8 cellular contexts compared by ENCODE assay signal in genomic region chr17:77366206-77366557, GRCh38.
DNase-seq lines count a peak whose midpoint lies in the region; ATAC-seq, FAIRE-seq and TF ChIP-seq lines count a peak whose summit lies in the region.

No MANE protein-coding gene starts in this region.

- WGBS in H1 (ENCODE audit: extremely low coverage in 1 of 2, insufficient coverage in 1 of 2, insufficient read length in 1 of 2, insufficient replicate concordance in 2 of 2, low coverage in 1 of 2, low lambda C conversion rate in 2 of 2, missing lambda C conversion rate in 1 of 2), 2 experiments: 83% methylated on average over 5 of the region's 5 CpGs; no CpG with 5 or more reads in 1 of the 2 experiments

- peaks cover 1% of the 10 kb centered on the region; the same call in 1 of the 2 replicates for H3K79me1 ChIP-seq in H1 (ENCODE audit: low read depth, low read length)

- H2AK5ac ChIP-seq in H1 (ENCODE audit: low read depth, low read length): no peak overlapping the region

- H3K56ac ChIP-seq in H1 (replicated peaks; ENCODE audit: insufficient read length, low read depth, low read length): no peak overlapping the region

- H2BK12ac ChIP-seq in H1 (ENCODE audit: low read depth, low read length): no peak overlapping the region; the same call in 1 of the 2 replicates

- no peak overlapping the region for H3K18ac ChIP-seq in H1 (ENCODE audit: extremely low read depth, low read length)

- no peak overlapping the region for H4K91ac ChIP-seq in H1 (replicated peaks; ENCODE audit: insufficient read length, low read length)

- intact Hi-C loops in gastrocnemius medialis (cut with DNase I; ENCODE audit: low total_unique reads): loop anchor here (2.0 kb wide), 1 partner anchor 59 kb away; no protein-coding TSS in a partner anchor

- 0 out of 2 replicates have a peak overlapping the region, but pooled peaks have one; percentile 19 for H2BK15ac ChIP-seq in H1 (ENCODE audit: low read length)

- no peaks in the 10 kb centered on the region for H3K9me3 ChIP-seq in H1 (ENCODE audit: insufficient read depth in 2 of 2, low read depth in 1 of 2, low read length in 1 of 2)
- H3K9me3 ChIP-seq in gastrocnemius medialis: no peaks in the 10 kb centered on the region

- DNase-seq in DMS153 (lab: John Stamatoyannopoulos, UW): peak; percentile 57
- DNase-seq in NCI-H345 (lab: John Stamatoyannopoulos, UW): peak; percentile 69
- DNase-seq in H1 (ENCODE audit: low read depth in 1 of 2, low spot score in 2 of 2): no peak
- no peak for DNase-seq in gastrocnemius medialis
- no peak for DNase-seq in putamen (ENCODE audit: low spot score)
- no peak for DNase-seq in MV-4-11 (lab: John Stamatoyannopoulos, UW)

- TF ChIP-seq RAD21 in H1 (IDR thresholded peaks at IDR 0.05 in 1 of 2, conservative IDR thresholded peaks at IDR 0.05 in 1 of 2; ENCODE audit: low read depth in 2 of 2, low read length in 2 of 2): no peak

- POLR2A ChIA-PET in H1 (lab: Charles Lee; ENCODE audit: partially characterized antibody): interaction anchor here (0.6 to 1.9 kb wide), 3 partner anchors 8 to 35 kb away, joined by 3 to 5 read pairs (median 3); no protein-coding TSS in a partner anchor

- H3K9ac ChIP-seq in H1 (replicated peaks in 1 of 4; ENCODE audit: extremely low read depth in 1 of 4, low read depth in 3 of 4, low read length in 3 of 4): no peak overlapping the region

- no peak overlapping the region for H2AFZ ChIP-seq in H1 (ENCODE audit: low read length)

- H3K4me3 ChIP-seq in H1 (ENCODE audit: extremely low read depth in 1 of 4, insufficient read depth in 2 of 4, low read depth in 3 of 4, low read length in 4 of 4) (no peak overlapping the region), gastrocnemius medialis (no peak overlapping the region)

- peaks cover 0 to 4% of the 10 kb centered on the region in 2 experiments; a peak in 1 of 4 replicates for H3K79me2 ChIP-seq in H1 (ENCODE audit: control insufficient read depth in 1 of 2, insufficient read depth in 2 of 2, low read length in 2 of 2)

- H4K20me1 ChIP-seq in H1 (replicated peaks in 1 of 2; ENCODE audit: control insufficient read depth in 1 of 2, insufficient read depth in 2 of 2, low read length in 2 of 2): peaks cover 3 to 4% of the 10 kb centered on the region in 2 experiments

- TF ChIP-seq CTCF in H1 (IDR thresholded peaks at IDR 0.05; ENCODE audit: control extremely low read depth in 1 of 3, insufficient read depth in 1 of 3, low read depth in 1 of 3, low read length in 3 of 3) (no peak), gastrocnemius medialis (IDR thresholded peaks at IDR 0.05 in 4 of 5, conservative IDR thresholded peaks at IDR 0.05 in 1 of 5) (no peak)

- TF ChIP-seq POLR2A in H1 (IDR thresholded peaks at IDR 0.05; ENCODE audit: control extremely low read depth in 1 of 2, low read depth in 2 of 2, low read length in 2 of 2) (no peak), gastrocnemius medialis (IDR thresholded peaks at IDR 0.05) (no peak)

- TF ChIP-seq EP300 in H1 (IDR thresholded peaks at IDR 0.05; ENCODE audit: borderline replicate concordance in 1 of 2, low read depth in 2 of 2, low read length in 2 of 2): no peak

- H3K36me3 ChIP-seq in H1 (ENCODE audit: control insufficient read depth in 2 of 4, insufficient read depth in 4 of 4, low read length in 3 of 4) (no peaks in the 10 kb centered on the region), gastrocnemius medialis (no peaks in the 10 kb centered on the region)

- H3K23me2 ChIP-seq in H1 (ENCODE audit: low read depth, low read length): no peaks in the 10 kb centered on the region; the same call in 1 of the 2 replicates

- no peak overlapping the region for H3K14ac ChIP-seq in H1 (ENCODE audit: insufficient read length)

- no peak for FAIRE-seq in H1 (lab: Jason Lieb, UNC)

- H2BK5ac ChIP-seq in H1 (ENCODE audit: low read depth, low read length): no peak overlapping the region

- H3K23ac ChIP-seq in H1 (ENCODE audit: insufficient read length): no peak overlapping the region

- CTCF ChIA-PET in H1 (lab: Charles Lee; ENCODE audit: partially characterized antibody): interaction anchor here (0.8 to 2.3 kb wide), 5 partner anchors 9 to 62 kb away, joined by 3 to 12 read pairs (median 3); no protein-coding TSS in a partner anchor

- H4K5ac ChIP-seq in H1 (ENCODE audit: insufficient read length, low read depth, low read length): no peak overlapping the region

- peak in 1 of 2 donors; percentile 61 for ATAC-seq in gastrocnemius medialis
- no peak for ATAC-seq in GM21717 (IDR thresholded peaks at IDR 0.05; ENCODE audit: unreplicated experiment)
- ATAC-seq in HG02885 (IDR thresholded peaks at IDR 0.05; ENCODE audit: poor library complexity, unreplicated experiment): no peak

- H3K27me3 ChIP-seq in H1 (replicated peaks in 1 of 4; ENCODE audit: control insufficient read depth in 3 of 4, extremely low read depth in 1 of 4, insufficient read depth in 3 of 4, low read length in 3 of 4) (no peaks in the 10 kb centered on the region), gastrocnemius medialis (no peaks in the 10 kb centered on the region)

- H2BK20ac ChIP-seq in H1 (ENCODE audit: low read length): no peak overlapping the region

- no peak overlapping the region for H2BK120ac ChIP-seq in H1 (replicated peaks; ENCODE audit: low read depth, low read length)

- in situ Hi-C loops in gastrocnemius medialis (cut with MboI; ENCODE audit: low sequenced_read_pairs in 4 of 4): no loop called here

- H3K4ac ChIP-seq in H1 (replicated peaks; ENCODE audit: insufficient read length, low read depth, low read length): no peak overlapping the region

- H3K27ac ChIP-seq in H1 (ENCODE audit: low read depth, low read length): no peak overlapping the region
- peak overlapping the region; percentile 79 to 98 (median 88) for H3K27ac ChIP-seq in gastrocnemius medialis

- no peak overlapping the region; the same call in 1 of the 2 replicates for H4K8ac ChIP-seq in H1 (ENCODE audit: extremely low read depth, insufficient read depth, low read length)

- peak overlapping the region in 1 of 2 experiments; percentile 13; a peak in 2 of 4 replicates for H3K4me2 ChIP-seq in H1 (ENCODE audit: insufficient read depth in 1 of 2, low read depth in 2 of 2, low read length in 2 of 2)

- H3K4me1 ChIP-seq in H1 (replicated peaks in 1 of 4; ENCODE audit: control insufficient read depth in 3 of 4, insufficient read depth in 4 of 4, low read length in 3 of 4) (peaks cover 4 to 19% (median 12%) of the 10 kb centered on the region in 4 experiments), gastrocnemius medialis (peaks cover 44 to 66% of the 10 kb centered on the region in 2 donors)

TF ChIP-seq in H1, 55 proteins besides CTCF, POLR2A, EP300 and RAD21 (continues in another document):
- no peak for TF ChIP-seq YY1 (IDR thresholded peaks at IDR 0.05; ENCODE audit: low read depth, low read length)
- TF ChIP-seq BCL11A (IDR thresholded peaks at IDR 0.05; ENCODE audit: low read depth in 2 of 2, low read length in 2 of 2): no peak
- TF ChIP-seq SUZ12 (IDR thresholded peaks at IDR 0.05; ENCODE audit: low read length): no peak
- TF ChIP-seq SP2 (IDR thresholded peaks at IDR 0.05; ENCODE audit: low read length): no peak

Comparison
In these comparisons a context has a peak if more than half of its experiments do, and no peak if none do; other contexts are left out.
1. DNase-seq: peak in DMS153 (single experiment) and NCI-H345 (single experiment); none in H1 (0 of 2), gastrocnemius medialis (0 of 2), putamen (single experiment) and MV-4-11 (single experiment).